19 cellular contexts compared by ENCODE assay signal in genomic region chr12:65140738-65141137, GRCh38. TPM values are rescaled to one million over a fixed set of nuclear protein-coding genes. Genes with fewer than 3 reads are reported as not detected.
A peak's percentile ranks its signal among the peaks of the same experiment; 100 is the strongest.
DNase-seq lines count a peak whose midpoint lies in the region; ATAC-seq and TF ChIP-seq lines count a peak whose summit lies in the region.
"Had no signal": no experiment of that assay in that cellular context is flagged by ENCODE, and none has a peak within 500 bp of the region (broad histone marks: within the 10 kb centered on the region; RNA-seq: fewer than 3 reads in every experiment).

No MANE protein-coding gene starts in this region.

- no peaks in the 10 kb centered on the region for H3K27me3 ChIP-seq in neural progenitor cell
- H3K27me3 ChIP-seq: BLaER1 treated with 17β-estradiol and CSF1 and Interleukin-3, amounts not matched to agents 10 nM and 100 nM had no signal

- no peak for ATAC-seq in activated CD8-positive, alpha-beta memory T cell treated with anti-CD3 and anti-CD28 coated beads, Interleukin-2, amount 10 ng/mL, durations not matched to agents 7 days and 5 days
- ATAC-seq: A549; CD8-positive, alpha-beta T cell had no signal

- H3K36me3 ChIP-seq in neural progenitor cell, result no peaks in the 10 kb centered on the region
- H3K36me3 ChIP-seq: BLaER1 treated with 17β-estradiol and CSF1 and Interleukin-3, amounts not matched to agents 10 nM and 100 nM had no signal

- H3K36me3 Mint-ChIP-seq in neural progenitor cell, result no peaks in the 10 kb centered on the region
- peaks cover 3% of the 10 kb centered on the region for H3K36me3 Mint-ChIP-seq in activated CD8-positive, alpha-beta memory T cell treated with anti-CD3 and anti-CD28 coated beads, Interleukin-2, amount 10 ng/mL, durations not matched to agents 7 days and 5 days
- H3K36me3 Mint-ChIP-seq in activated CD4-positive, alpha-beta memory T cell treated with anti-CD3 and anti-CD28 coated beads, Interleukin-2, amount 10 ng/mL, durations not matched to agents 7 days and 5 days (ENCODE audit: low read depth), result no peaks in the 10 kb centered on the region
- H3K36me3 Mint-ChIP-seq: CD8-positive, alpha-beta T cell had no signal

- peaks cover 27% of the 10 kb centered on the region for H3K4me1 ChIP-seq in neural progenitor cell
- H3K4me1 ChIP-seq: A549, Caco-2 had no signal

- peaks cover 3% of the 10 kb centered on the region for H3K27me3 Mint-ChIP-seq in neural progenitor cell (ENCODE audit: insufficient read depth, low read depth)
- peaks cover 62% of the 10 kb centered on the region for H3K27me3 Mint-ChIP-seq in activated CD8-positive, alpha-beta memory T cell treated with anti-CD3 and anti-CD28 coated beads, Interleukin-2, amount 10 ng/mL, durations not matched to agents 7 days and 5 days
- H3K27me3 Mint-ChIP-seq in activated CD4-positive, alpha-beta memory T cell treated with anti-CD3 and anti-CD28 coated beads, Interleukin-2, amount 10 ng/mL, durations not matched to agents 7 days and 5 days, result peaks cover 43% of the 10 kb centered on the region

- CTCF ChIA-PET in activated CD8-positive, alpha-beta memory T cell treated with anti-CD3 and anti-CD28 coated beads, Interleukin-2, amount 10 ng/mL, durations not matched to agents 7 days and 5 days (lab: Charles Lee), result interaction anchor here (1.3 kb wide), 1 partner anchor 250 kb away, joined by 3 read pairs; no protein-coding TSS in a partner anchor
- CTCF ChIA-PET in activated CD4-positive, alpha-beta memory T cell treated with anti-CD3 and anti-CD28 coated beads, Interleukin-2, amount 10 ng/mL, durations not matched to agents 7 days and 5 days (lab: Charles Lee), result interaction anchor here (0.5 kb wide), 1 partner anchor 966 kb away, joined by 7 read pairs; no protein-coding TSS in a partner anchor

- no peaks in the 10 kb centered on the region for H3K9me3 ChIP-seq in neural progenitor cell (ENCODE audit: low read depth)

- no peaks in the 10 kb centered on the region for H3K79me2 ChIP-seq in neural progenitor cell (ENCODE audit: low read depth)

- peak overlapping the region; percentile 28 for H3K4me2 ChIP-seq in neural progenitor cell
- H3K4me2 ChIP-seq: A549 had no signal

- no peak overlapping the region for H3K27ac Mint-ChIP-seq in neural progenitor cell
- H3K27ac Mint-ChIP-seq in activated CD8-positive, alpha-beta memory T cell treated with anti-CD3 and anti-CD28 coated beads, Interleukin-2, amount 10 ng/mL, durations not matched to agents 7 days and 5 days, result no peak overlapping the region
- H3K27ac Mint-ChIP-seq in activated CD4-positive, alpha-beta memory T cell treated with anti-CD3 and anti-CD28 coated beads, Interleukin-2, amount 10 ng/mL, durations not matched to agents 7 days and 5 days, result no peak overlapping the region
- H3K27ac Mint-ChIP-seq: B cell; CD4-positive, alpha-beta T cell; CD8-positive, alpha-beta T cell had no signal

- no peak overlapping the region for H2AFZ ChIP-seq in neural progenitor cell (replicated peaks)

- TF ChIP-seq CTCF in neural progenitor cell (IDR thresholded peaks at IDR 0.05) (no peak), retinal pigment epithelial cell (conservative IDR thresholded peaks at IDR 0.05; ENCODE audit: low read depth, low read length) (no peak)

- no peak overlapping the region for H3K27ac ChIP-seq in neural progenitor cell
- H3K27ac ChIP-seq: 22Rv1; A549; BLaER1 treated with 17β-estradiol and CSF1 and Interleukin-3, amounts not matched to agents 10 nM and 100 nM; C4-2B had no signal

- no peak overlapping the region for H3K9ac ChIP-seq in neural progenitor cell
- H3K9ac ChIP-seq: BLaER1 treated with 17β-estradiol and CSF1 and Interleukin-3, amounts not matched to agents 10 nM and 100 nM had no signal

- DNase-seq in NCI-H82 (lab: John Stamatoyannopoulos, UW) (peak; percentile 60), NCI-H82 treated with DMSO at 0.1 percent for 48 hours (lab: John Stamatoyannopoulos, UW; ENCODE audit: unreplicated experiment) (no peak), neural progenitor cell (ENCODE audit: low spot score) (no peak), retinal pigment epithelial cell (ENCODE audit: low read depth) (peak; percentile 66)
- DNase-seq in activated CD8-positive, alpha-beta memory T cell treated with anti-CD3 and anti-CD28 coated beads, Interleukin-2, amount 10 ng/mL, durations not matched to agents 7 days and 5 days, result no peak
- no peak for DNase-seq in activated CD4-positive, alpha-beta memory T cell treated with anti-CD3 and anti-CD28 coated beads, Interleukin-2, amount 10 ng/mL, durations not matched to agents 7 days and 5 days
- DNase-seq: AML-193; Caco-2; Calu3; CD4-positive, alpha-beta T cell; CD8-positive, alpha-beta T cell; DMS79 treated with DMSO at 0.1 percent for 48 hours; GF-D8 had no signal

- H3K9me3 Mint-ChIP-seq in neural progenitor cell, result peaks cover 5% of the 10 kb centered on the region
- H3K9me3 Mint-ChIP-seq in activated CD8-positive, alpha-beta memory T cell treated with anti-CD3 and anti-CD28 coated beads, Interleukin-2, amount 10 ng/mL, durations not matched to agents 7 days and 5 days (ENCODE audit: low read depth), result no peaks in the 10 kb centered on the region
- peaks cover 4% of the 10 kb centered on the region for H3K9me3 Mint-ChIP-seq in activated CD4-positive, alpha-beta memory T cell treated with anti-CD3 and anti-CD28 coated beads, Interleukin-2, amount 10 ng/mL, durations not matched to agents 7 days and 5 days

- no peaks in the 10 kb centered on the region for H4K20me1 ChIP-seq in neural progenitor cell (ENCODE audit: low read depth)
- H4K20me1 ChIP-seq: BLaER1 treated with 17β-estradiol and CSF1 and Interleukin-3, amounts not matched to agents 10 nM and 100 nM had no signal

- POLR2A ChIA-PET in activated CD4-positive, alpha-beta memory T cell treated with anti-CD3 and anti-CD28 coated beads, Interleukin-2, amount 10 ng/mL, durations not matched to agents 7 days and 5 days (lab: Charles Lee), result no interaction called here

- no peak overlapping the region for H3K4me3 Mint-ChIP-seq in neural progenitor cell
- H3K4me3 Mint-ChIP-seq in activated CD8-positive, alpha-beta memory T cell treated with anti-CD3 and anti-CD28 coated beads, Interleukin-2, amount 10 ng/mL, durations not matched to agents 7 days and 5 days, result no peak overlapping the region
- H3K4me3 Mint-ChIP-seq in activated CD4-positive, alpha-beta memory T cell treated with anti-CD3 and anti-CD28 coated beads, Interleukin-2, amount 10 ng/mL, durations not matched to agents 7 days and 5 days, result no peak overlapping the region
- H3K4me3 Mint-ChIP-seq: B cell; CD4-positive, alpha-beta T cell; CD8-positive, alpha-beta T cell had no signal

- no peaks in the 10 kb centered on the region for H3K4me1 Mint-ChIP-seq in neural progenitor cell
- H3K4me1 Mint-ChIP-seq in activated CD8-positive, alpha-beta memory T cell treated with anti-CD3 and anti-CD28 coated beads, Interleukin-2, amount 10 ng/mL, durations not matched to agents 7 days and 5 days, result no peaks in the 10 kb centered on the region
- H3K4me1 Mint-ChIP-seq in activated CD4-positive, alpha-beta memory T cell treated with anti-CD3 and anti-CD28 coated beads, Interleukin-2, amount 10 ng/mL, durations not matched to agents 7 days and 5 days, result no peaks in the 10 kb centered on the region

- H3F3A ChIP-seq in neural progenitor cell (ENCODE audit: low read depth), result peaks cover 12% of the 10 kb centered on the region

- no peak overlapping the region for H3K4me3 ChIP-seq in neural progenitor cell
- no peak overlapping the region for H3K4me3 ChIP-seq in retinal pigment epithelial cell (ENCODE audit: low read length)
- H3K4me3 ChIP-seq: A549; BLaER1 treated with 17β-estradiol and CSF1 and Interleukin-3, amounts not matched to agents 10 nM and 100 nM had no signal

RNA-seq across cellular contexts. Expression of gene WIF1, which starts 19.6 kb away (rescaled TPM):
- total RNA-seq in neural progenitor cell (ENCODE audit: low replicate concordance), result 0.06 and 0.19 TPM in 2 replicates
- not detected for total RNA-seq in activated CD8-positive, alpha-beta memory T cell treated with anti-CD3 and anti-CD28 coated beads, Interleukin-2, amount 10 ng/mL, durations not matched to agents 7 days and 5 days
- total RNA-seq in activated CD4-positive, alpha-beta memory T cell treated with anti-CD3 and anti-CD28 coated beads, Interleukin-2, amount 10 ng/mL, durations not matched to agents 7 days and 5 days, result not detected
- total RNA-seq: A172; B cell; Caco-2; Calu3; CD4-positive, alpha-beta T cell; CD8-positive, alpha-beta T cell had no signal

RNA-seq across cellular contexts. Expression of gene LEMD3, which starts 28.6 kb away (rescaled TPM):
- total RNA-seq in neural progenitor cell (ENCODE audit: low replicate concordance), result 8.9 and 11.5 TPM in 2 replicates
- 10 to 100 TPM; 28.2 to 37.3 TPM for total RNA-seq in activated CD8-positive, alpha-beta memory T cell treated with anti-CD3 and anti-CD28 coated beads, Interleukin-2, amount 10 ng/mL, durations not matched to agents 7 days and 5 days
- total RNA-seq in activated CD4-positive, alpha-beta memory T cell treated with anti-CD3 and anti-CD28 coated beads, Interleukin-2, amount 10 ng/mL, durations not matched to agents 7 days and 5 days, result 10 to 100 TPM; 32.0 to 35.4 TPM

Comparison
In these comparisons a context has a peak if more than half of its experiments do, and no peak if none do; other contexts are left out.
1. DNase-seq: peak in NCI-H82 (single experiment) and retinal pigment epithelial cell (single experiment); none in NCI-H82 treated with DMSO at 0.1 percent for 48 hours (single experiment), neural progenitor cell (single experiment), activated CD8-positive, alpha-beta memory T cell treated with anti-CD3 and anti-CD28 coated beads, Interleukin-2, amount 10 ng/mL, durations not matched to agents 7 days and 5 days (single experiment) and activated CD4-positive, alpha-beta memory T cell treated with anti-CD3 and anti-CD28 coated beads, Interleukin-2, amount 10 ng/mL, durations not matched to agents 7 days and 5 days (single experiment).